In the genomic region with DNA sequence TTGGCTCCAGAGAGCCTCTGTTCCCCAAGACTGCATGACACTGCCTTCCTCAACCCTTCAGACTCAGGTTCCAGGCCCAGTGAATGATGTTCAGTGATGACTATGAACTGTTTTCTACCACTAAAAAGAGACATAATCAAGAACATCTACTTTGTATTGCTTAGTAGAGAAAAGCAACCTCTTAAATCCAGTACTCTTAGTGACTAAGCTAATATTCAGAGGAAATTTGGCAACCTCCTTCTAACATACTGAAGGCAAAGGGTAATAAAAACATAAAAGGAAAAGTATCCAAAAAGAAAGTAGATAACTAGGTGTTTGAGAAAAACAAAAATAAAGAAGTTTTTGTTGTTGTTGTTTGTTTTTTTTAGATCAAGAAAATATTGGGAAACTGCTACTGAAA, we compare ENCODE assay signal across 19 cellular contexts.
DNase-seq lines count a peak whose midpoint lies in the region; ATAC-seq and TF ChIP-seq lines count a peak whose summit lies in the region.
"Had no signal": no experiment of that assay in that cellular context is flagged by ENCODE, and none has a peak within 500 bp of the region (broad histone marks: within the 10 kb centered on the region; RNA-seq: fewer than 3 reads in every experiment).

No MANE protein-coding gene starts in this region.

- no peaks in the 10 kb centered on the region for H3K9me3 Mint-ChIP-seq in activated T-cell treated with anti-CD3 and anti-CD28 coated beads, Interleukin-2, amount 50 U/mL, for 72 hours
- H3K9me3 Mint-ChIP-seq: activated T-helper 1 cell treated with anti-CD3 and anti-CD28 coated beads, Interleukin-12 subunit alpha, Interleukin-12 subunit beta, Interleukin-2, Interleukin-4 antibody, amounts not matched to agents 30 ng/mL and 10 ng/mL and 1 ng/mL, durations not matched to agents 14 hours and 24 hours and 36 hours had no signal

- no peaks in the 10 kb centered on the region for H3K9me2 ChIP-seq in PC-3 (replicated peaks; ENCODE audit: low read length)

- no peak for DNase-seq in activated T-cell treated with anti-CD3 and anti-CD28 coated beads, Interleukin-2, amount 50 U/mL, for 72 hours
- DNase-seq in activated T-cell treated with anti-CD3 and anti-CD28 coated beads, Interleukin-2, amount 50 U/mL, for 48 hours: no peak
- DNase-seq in PC-3 (peak; percentile 83), fibroblast of peridontal ligament (ENCODE audit: extremely low read depth) (peak; percentile 58), smooth muscle cell (lab: John Stamatoyannopoulos, UW; ENCODE audit: unreplicated experiment) (no peak), DMS 273 (lab: John Stamatoyannopoulos, UW; ENCODE audit: unreplicated experiment) (no peak)
- DNase-seq: ACHN; activated CD4-positive, alpha-beta T cell treated with anti-CD3 and anti-CD28 coated beads for 36 hours; hypothalamus; lower lobe of right lung; MG63; NCI-H2171; occipital lobe; stimulated activated CD4-positive, alpha-beta T cell treated with anti-CD3 and anti-CD28 coated beads, Interleukin-15, amount 100 ng/mL, for 24 hours; T-helper 1 cell; upper lobe of right lung had no signal

- H3K4me3 ChIP-seq in PC-3 (ENCODE audit: low read length): no peak overlapping the region
- no peak overlapping the region for H3K4me3 ChIP-seq in smooth muscle cell
- H3K4me3 ChIP-seq: lower lobe of right lung, MG63, upper lobe of right lung had no signal

- H3K4me1 ChIP-seq in PC-3 (ENCODE audit: insufficient read depth, low read length) (peaks cover 50% of the 10 kb centered on the region), smooth muscle cell (ENCODE audit: low read depth) (peaks cover 8% of the 10 kb centered on the region)

- H3K9me3 ChIP-seq in PC-3 (ENCODE audit: low read length) (no peaks in the 10 kb centered on the region), smooth muscle cell (replicated peaks; ENCODE audit: low read depth) (no peaks in the 10 kb centered on the region)
- H3K9me3 ChIP-seq: lower lobe of right lung, upper lobe of right lung had no signal

- H4K20me1 ChIP-seq in PC-3 (ENCODE audit: low read length) (no peaks in the 10 kb centered on the region), smooth muscle cell (ENCODE audit: low read depth) (no peaks in the 10 kb centered on the region)

- H3K79me2 ChIP-seq in PC-3 (ENCODE audit: low read length) (no peaks in the 10 kb centered on the region), smooth muscle cell (ENCODE audit: low read depth) (no peaks in the 10 kb centered on the region)

- H3K4me1 Mint-ChIP-seq in activated T-cell treated with anti-CD3 and anti-CD28 coated beads, Interleukin-2, amount 50 U/mL, for 72 hours (ENCODE audit: low read depth): peaks cover 75% of the 10 kb centered on the region

- no peak overlapping the region for H3K4me3 Mint-ChIP-seq in activated T-cell treated with anti-CD3 and anti-CD28 coated beads, Interleukin-2, amount 50 U/mL, for 72 hours
- H3K4me3 Mint-ChIP-seq: activated CD4-positive, alpha-beta T cell treated with anti-CD3 and anti-CD28 coated beads for 36 hours; activated T-helper 1 cell treated with anti-CD3 and anti-CD28 coated beads, Interleukin-12 subunit alpha, Interleukin-12 subunit beta, Interleukin-2, Interleukin-4 antibody, amounts not matched to agents 30 ng/mL and 10 ng/mL and 1 ng/mL, durations not matched to agents 14 hours and 24 hours and 36 hours had no signal

- no peaks in the 10 kb centered on the region for H3K27me3 ChIP-seq in PC-3 (ENCODE audit: low read length)
- no peaks in the 10 kb centered on the region for H3K27me3 ChIP-seq in smooth muscle cell (ENCODE audit: low read depth)
- H3K27me3 ChIP-seq: MG63, upper lobe of right lung had no signal

- no peaks in the 10 kb centered on the region for H3K36me3 Mint-ChIP-seq in activated T-cell treated with anti-CD3 and anti-CD28 coated beads, Interleukin-2, amount 50 U/mL, for 72 hours (ENCODE audit: insufficient read depth in 2 of 2)

- peaks cover 10% of the 10 kb centered on the region for H3F3A ChIP-seq in PC-3 (ENCODE audit: low read length, unreplicated experiment)
- H3F3A ChIP-seq in smooth muscle cell (ENCODE audit: low read depth): peaks cover 23% of the 10 kb centered on the region

- POLR2A ChIA-PET in PC-3 (lab: Charles Lee; ENCODE audit: unreplicated experiment): interaction anchor here (0.5 kb wide), 1 partner anchor 54 kb away, joined by 3 read pairs; no protein-coding TSS in a partner anchor

- no peaks in the 10 kb centered on the region for H3K27me3 Mint-ChIP-seq in activated T-cell treated with anti-CD3 and anti-CD28 coated beads, Interleukin-2, amount 50 U/mL, for 72 hours (ENCODE audit: low read depth)
- H3K27me3 Mint-ChIP-seq: activated CD4-positive, alpha-beta T cell treated with anti-CD3 and anti-CD28 coated beads for 36 hours had no signal

- no peak overlapping the region for H2AFZ ChIP-seq in PC-3 (ENCODE audit: low read length)
- H2AFZ ChIP-seq in smooth muscle cell (ENCODE audit: low read depth): peak overlapping the region; percentile 44

- TF ChIP-seq CTCF in PC-3 (conservative IDR thresholded peaks at IDR 0.05; ENCODE audit: low read depth, low read length): no peak
- no peak for TF ChIP-seq CTCF in smooth muscle cell (IDR thresholded peaks at IDR 0.05; ENCODE audit: borderline replicate concordance, insufficient read depth, poor library complexity, severe bottlenecking)

- CTCF ChIA-PET in PC-3 (lab: Charles Lee): no interaction called here

- no TSS peak for BruUV-seq in PC-3 (replicated peaks; lab: Mats Ljungman, UMichigan)

- intact Hi-C loops in PC-3 (cut with micrococcal nuclease): loop anchor here (2.0 to 5.0 kb wide), 2 partner anchors 14 to 300 kb away; no protein-coding TSS in a partner anchor

- H3K4me2 ChIP-seq in PC-3 (ENCODE audit: low read length) (peak overlapping the region; percentile 18; the same call in 1 of the 2 replicates), smooth muscle cell (peak overlapping the region; percentile 66)

- H3K36me3 ChIP-seq in PC-3 (ENCODE audit: low read depth, low read length) (no peaks in the 10 kb centered on the region), smooth muscle cell (ENCODE audit: low read depth) (no peaks in the 10 kb centered on the region)
- H3K36me3 ChIP-seq: lower lobe of right lung, MG63, upper lobe of right lung had no signal

- H3K27ac Mint-ChIP-seq in activated T-cell treated with anti-CD3 and anti-CD28 coated beads, Interleukin-2, amount 50 U/mL, for 72 hours: peak overlapping the region; percentile 9
- H3K27ac Mint-ChIP-seq: activated CD4-positive, alpha-beta T cell treated with anti-CD3 and anti-CD28 coated beads for 36 hours; activated T-helper 1 cell treated with anti-CD3 and anti-CD28 coated beads, Interleukin-12 subunit alpha, Interleukin-12 subunit beta, Interleukin-2, Interleukin-4 antibody, amounts not matched to agents 30 ng/mL and 10 ng/mL and 1 ng/mL, durations not matched to agents 14 hours and 24 hours and 36 hours had no signal

- peak overlapping the region; percentile 69 for H3K27ac ChIP-seq in PC-3 (ENCODE audit: low read length)
- H3K27ac ChIP-seq in smooth muscle cell (ENCODE audit: low read depth): peak overlapping the region; percentile 94
- H3K27ac ChIP-seq: lower lobe of right lung, upper lobe of right lung had no signal

- peak overlapping the region; percentile 26 for H3K9ac ChIP-seq in PC-3 (ENCODE audit: low read length)
- peak overlapping the region; percentile 74 for H3K9ac ChIP-seq in smooth muscle cell (ENCODE audit: low read depth)

- ATAC-seq in activated T-cell treated with anti-CD3 and anti-CD28 coated beads, Interleukin-2, amount 50 U/mL, for 72 hours (replicated peaks in 1 of 2): no peak
- ATAC-seq in PC-3: peak; percentile 53
- ATAC-seq in HG02642 (IDR thresholded peaks at IDR 0.05; ENCODE audit: poor library complexity, unreplicated experiment): no peak
- ATAC-seq in GM21381 (IDR thresholded peaks at IDR 0.05; ENCODE audit: unreplicated experiment): no peak
- ATAC-seq: activated CD4-positive, alpha-beta T cell treated with anti-CD3 and anti-CD28 coated beads for 36 hours; lower lobe of right lung; upper lobe of right lung had no signal

Comparison
In these comparisons a context has a peak if more than half of its experiments do, and no peak if none do; other contexts are left out.
1. DNase-seq: peak in PC-3 (single experiment) and fibroblast of peridontal ligament (single experiment); none in activated T-cell treated with anti-CD3 and anti-CD28 coated beads, Interleukin-2, amount 50 U/mL, for 72 hours (0 of 2), activated T-cell treated with anti-CD3 and anti-CD28 coated beads, Interleukin-2, amount 50 U/mL, for 48 hours (0 of 2), smooth muscle cell (single experiment) and DMS 273 (single experiment).